In the genomic region with DNA sequence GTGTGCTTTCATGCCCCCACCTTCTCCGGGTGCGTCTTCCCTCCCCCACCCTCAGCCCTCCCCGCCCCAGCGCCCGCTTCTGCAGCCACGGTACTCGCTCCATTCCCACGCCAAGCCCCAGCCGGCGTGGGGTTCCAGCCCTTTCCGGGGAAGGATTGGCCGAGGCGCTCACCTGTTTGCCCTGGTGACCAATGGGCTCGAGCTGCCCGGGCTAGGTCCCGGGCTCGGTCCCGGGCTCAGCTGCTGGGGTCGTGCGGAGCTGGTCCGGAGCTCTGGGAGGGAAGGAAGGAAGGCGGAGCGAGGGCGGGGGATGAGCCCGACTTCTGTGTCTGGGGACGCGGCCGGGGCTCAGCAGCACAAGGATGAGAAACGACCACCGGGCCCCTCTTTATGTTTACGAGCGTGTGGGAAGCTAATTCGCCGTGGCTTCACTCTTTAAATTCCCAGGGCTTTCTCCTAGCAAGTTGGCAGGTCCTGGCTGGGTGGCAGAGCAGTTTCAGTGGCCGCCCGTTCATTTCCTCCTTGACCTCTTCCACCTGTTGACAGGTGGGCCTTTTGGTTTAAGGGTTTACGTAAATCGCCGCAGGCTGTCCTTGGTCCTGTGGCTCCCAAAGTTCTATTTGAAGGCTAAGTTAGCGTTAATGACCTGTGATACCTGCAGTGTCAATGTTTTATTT, we compare ENCODE assay signal across 9 cellular contexts. TPM values are rescaled to one million over a fixed set of nuclear protein-coding genes. Genes with fewer than 3 reads are reported as not detected.
DNase-seq lines count a peak whose midpoint lies in the region; ATAC-seq and TF ChIP-seq lines count a peak whose summit lies in the region.
"Had no signal": no experiment of that assay in that cellular context is flagged by ENCODE, and none has a peak within 500 bp of the region (broad histone marks: within the 10 kb centered on the region; RNA-seq: fewer than 3 reads in every experiment).

A gene with protein sequence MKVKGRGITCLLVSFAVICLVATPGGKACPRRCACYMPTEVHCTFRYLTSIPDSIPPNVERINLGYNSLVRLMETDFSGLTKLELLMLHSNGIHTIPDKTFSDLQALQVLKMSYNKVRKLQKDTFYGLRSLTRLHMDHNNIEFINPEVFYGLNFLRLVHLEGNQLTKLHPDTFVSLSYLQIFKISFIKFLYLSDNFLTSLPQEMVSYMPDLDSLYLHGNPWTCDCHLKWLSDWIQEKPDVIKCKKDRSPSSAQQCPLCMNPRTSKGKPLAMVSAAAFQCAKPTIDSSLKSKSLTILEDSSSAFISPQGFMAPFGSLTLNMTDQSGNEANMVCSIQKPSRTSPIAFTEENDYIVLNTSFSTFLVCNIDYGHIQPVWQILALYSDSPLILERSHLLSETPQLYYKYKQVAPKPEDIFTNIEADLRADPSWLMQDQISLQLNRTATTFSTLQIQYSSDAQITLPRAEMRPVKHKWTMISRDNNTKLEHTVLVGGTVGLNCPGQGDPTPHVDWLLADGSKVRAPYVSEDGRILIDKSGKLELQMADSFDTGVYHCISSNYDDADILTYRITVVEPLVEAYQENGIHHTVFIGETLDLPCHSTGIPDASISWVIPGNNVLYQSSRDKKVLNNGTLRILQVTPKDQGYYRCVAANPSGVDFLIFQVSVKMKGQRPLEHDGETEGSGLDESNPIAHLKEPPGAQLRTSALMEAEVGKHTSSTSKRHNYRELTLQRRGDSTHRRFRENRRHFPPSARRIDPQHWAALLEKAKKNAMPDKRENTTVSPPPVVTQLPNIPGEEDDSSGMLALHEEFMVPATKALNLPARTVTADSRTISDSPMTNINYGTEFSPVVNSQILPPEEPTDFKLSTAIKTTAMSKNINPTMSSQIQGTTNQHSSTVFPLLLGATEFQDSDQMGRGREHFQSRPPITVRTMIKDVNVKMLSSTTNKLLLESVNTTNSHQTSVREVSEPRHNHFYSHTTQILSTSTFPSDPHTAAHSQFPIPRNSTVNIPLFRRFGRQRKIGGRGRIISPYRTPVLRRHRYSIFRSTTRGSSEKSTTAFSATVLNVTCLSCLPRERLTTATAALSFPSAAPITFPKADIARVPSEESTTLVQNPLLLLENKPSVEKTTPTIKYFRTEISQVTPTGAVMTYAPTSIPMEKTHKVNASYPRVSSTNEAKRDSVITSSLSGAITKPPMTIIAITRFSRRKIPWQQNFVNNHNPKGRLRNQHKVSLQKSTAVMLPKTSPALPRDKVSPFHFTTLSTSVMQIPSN (N-terminal part only) (minus strand): TSS at position 288 of the 677 bp plus-strand sequence. CDS start 2,352 bp downstream, outside the sequence.

- H3K4me3 Mint-ChIP-seq in naive B cell: peak within 1 kb of the TSS; percentile 39 to 82 (median 74)

- no peaks in the 10 kb centered on the region for H3K9me3 Mint-ChIP-seq in naive B cell

- no peak within 1 kb of the TSS for H3K27ac ChIP-seq in AG04450 (ENCODE audit: low read depth, low read length)

- H3K4me3 ChIP-seq in AG04450 (ENCODE audit: low read depth, low read length): peak within 1 kb of the TSS; percentile 46
- peak within 1 kb of the TSS; percentile 48 for H3K4me3 ChIP-seq in epithelial cell of esophagus (ENCODE audit: low read length)
- H3K4me3 ChIP-seq: GM12878 had no signal

- CTCF ChIA-PET in AG04450 (lab: Charles Lee): no interaction called here

- peaks cover 0 to 8% (median 5%) of the 10 kb centered on the region in 3 donors for H3K4me1 Mint-ChIP-seq in naive B cell

- H3K27ac Mint-ChIP-seq in naive B cell: peak within 1 kb of the TSS in 1 of 6 donors; percentile 61

- TF ChIP-seq CTCF in AG04450 (IDR thresholded peaks at IDR 0.05; ENCODE audit: low read depth, low read length): no peak
- TF ChIP-seq CTCF in epithelial cell of esophagus (IDR thresholded peaks at IDR 0.05; ENCODE audit: insufficient read depth, low read depth, low read length, missing control alignments): no peak

- POLR2A ChIA-PET in AG04450 (lab: Yijun Ruan, JAX): no interaction called here

- no peaks in the 10 kb centered on the region for H3K36me3 Mint-ChIP-seq in naive B cell

- H3K27me3 Mint-ChIP-seq in naive B cell: peaks cover 10 to 22% (median 22%) of the 10 kb centered on the region in 3 donors

- DNase-seq in AG04450 (ENCODE audit: low read depth, low spot score) (no peak), NCI-H1105 (lab: John Stamatoyannopoulos, UW) (peak; percentile 40), epithelial cell of esophagus (ENCODE audit: low read depth) (no peak), naive B cell (no peak), COR-L47 (lab: John Stamatoyannopoulos, UW) (no peak)
- DNase-seq in activated CD4-positive, alpha-beta T cell treated with anti-CD3 and anti-CD28 coated beads, Interleukin-2, amount 50 U/mL, for 48 hours: no peak

- H3K9me3 ChIP-seq in AG04450 (ENCODE audit: control insufficient read depth, insufficient read depth, low read length): no peaks in the 10 kb centered on the region

- H3K27me3 ChIP-seq in AG04450 (ENCODE audit: control insufficient read depth, insufficient read depth, low read length): peaks cover 13% of the 10 kb centered on the region

- ATAC-seq in naive B cell (ENCODE audit: low read depth in 2 of 2) (no peak), HG03175 (IDR thresholded peaks at IDR 0.05; ENCODE audit: unreplicated experiment) (no peak), HG02973 (IDR thresholded peaks at IDR 0.05; ENCODE audit: unreplicated experiment) (no peak)
- ATAC-seq: GM12878 had no signal

RNA-seq across cellular contexts. Expression of the gene that starts here (rescaled TPM):
- 0.02 TPM in 2 replicates for polyA plus RNA-seq in AG04450 (2011; rRNA removed)
- polyA minus RNA-seq in AG04450 (2011; rRNA and poly(A)+ RNA removed): 0.04 TPM in 1 of 2 replicates, not detected in the other
- not detected for polyA plus RNA-seq in naive B cell (ENCODE audit: low read depth in 6 of 6)
